In genomic region chr10:131857156-131858117, GRCh38 we compare ENCODE assay signal across 13 cellular contexts. TPM values are rescaled to one million over a fixed set of nuclear protein-coding genes. Genes with fewer than 3 reads are reported as not detected.
DNase-seq lines count a peak whose midpoint lies in the region; ATAC-seq and TF ChIP-seq lines count a peak whose summit lies in the region.
"Had no signal": no experiment of that assay in that cellular context is flagged by ENCODE, and none has a peak within 500 bp of the region (broad histone marks: within the 10 kb centered on the region; RNA-seq: fewer than 3 reads in every experiment).

No MANE protein-coding gene starts in this region.

- no peak overlapping the region for H3K27ac ChIP-seq in GM23338 (ENCODE audit: low read depth)
- H3K27ac ChIP-seq in WERI-Rb-1, result no peak overlapping the region
- H3K27ac ChIP-seq in lower lobe of right lung, result no peak overlapping the region
- no peak overlapping the region for H3K27ac ChIP-seq in suprapubic skin

- no peaks in the 10 kb centered on the region for H3K9me2 ChIP-seq in GM23338 (ENCODE audit: insufficient read depth)

- 83% methylated on average over 20 of the region's 33 CpGs for WGBS in suprapubic skin

- H3K36me3 Mint-ChIP-seq in GM23338 (ENCODE audit: low read depth), result no peaks in the 10 kb centered on the region

- no peaks in the 10 kb centered on the region for H3K4me1 Mint-ChIP-seq in GM23338

- peaks cover 12% of the 10 kb centered on the region for H3K27me3 Mint-ChIP-seq in GM23338 (ENCODE audit: insufficient read depth, low read depth, poor library complexity)

- no peaks in the 10 kb centered on the region for H3K9me3 Mint-ChIP-seq in GM23338

- H3K4me3 Mint-ChIP-seq in GM23338, result no peak overlapping the region

- H2AFZ ChIP-seq in GM23338, result no peak overlapping the region

- H3K27ac Mint-ChIP-seq in GM23338, result peak overlapping the region; percentile 70; the same call in 1 of the 2 replicates

- intact Hi-C loops in lower lobe of right lung (cut with DNase I), result no loop called here

- H3K4me1 ChIP-seq in GM23338 (ENCODE audit: insufficient read depth) (no peaks in the 10 kb centered on the region), lower lobe of right lung (no peaks in the 10 kb centered on the region), suprapubic skin (no peaks in the 10 kb centered on the region)

- TF ChIP-seq EP300 in suprapubic skin (IDR thresholded peaks at IDR 0.05), result no peak

- H3K4me3 ChIP-seq in GM23338, result no peak overlapping the region
- H3K4me3 ChIP-seq in WERI-Rb-1 (ENCODE audit: low read depth, low read length), result no peak overlapping the region
- H3K4me3 ChIP-seq in lower lobe of right lung, result no peak overlapping the region
- H3K4me3 ChIP-seq in suprapubic skin, result no peak overlapping the region

- TF ChIP-seq CTCF in GM23338 (conservative IDR thresholded peaks at IDR 0.05; ENCODE audit: low read depth in 2 of 2) (no peak), WERI-Rb-1 (IDR thresholded peaks at IDR 0.05; ENCODE audit: low read depth, low read length) (no peak), lower lobe of right lung (IDR thresholded peaks at IDR 0.05) (no peak), suprapubic skin (IDR thresholded peaks at IDR 0.05) (no peak)

- H3K9me3 ChIP-seq in WERI-Rb-1 (ENCODE audit: severe bottlenecking) (no peaks in the 10 kb centered on the region), lower lobe of right lung (no peaks in the 10 kb centered on the region), suprapubic skin (no peaks in the 10 kb centered on the region)

- H3K79me2 ChIP-seq in GM23338 (replicated peaks; ENCODE audit: insufficient read depth), result no peaks in the 10 kb centered on the region

- H4K20me1 ChIP-seq in GM23338 (replicated peaks; ENCODE audit: insufficient read depth), result no peaks in the 10 kb centered on the region

- H3K27me3 ChIP-seq in GM23338 (ENCODE audit: insufficient read depth), result no peaks in the 10 kb centered on the region
- H3K27me3 ChIP-seq in WERI-Rb-1 (ENCODE audit: insufficient read depth, low read depth, severe bottlenecking), result no peaks in the 10 kb centered on the region
- H3K27me3 ChIP-seq in lower lobe of right lung (ENCODE audit: low read depth), result peaks cover 40% of the 10 kb centered on the region
- peaks cover 71% of the 10 kb centered on the region for H3K27me3 ChIP-seq in suprapubic skin

- H3K4me2 ChIP-seq in GM23338, result no peak overlapping the region

- DNase-seq in GM23338 (ENCODE audit: low spot score) (no peak), WERI-Rb-1 (peak; percentile 2), lower lobe of right lung (peak; percentile 31), suprapubic skin (ENCODE audit: low spot score in 2 of 2) (peak; percentile 54 to 60), GDM1 (lab: John Stamatoyannopoulos, UW) (no peak)
- DNase-seq: EL, MV-4-11, NCI-H1417 treated with DMSO at 0.1 percent for 48 hours, NCI-H2029 treated with DMSO at 0.1 percent for 48 hours, NCI-H510A, SIG-M5 had no signal

- TF ChIP-seq POLR2A in suprapubic skin (IDR thresholded peaks at IDR 0.05), result no peak

- no peaks in the 10 kb centered on the region for H3F3A ChIP-seq in GM23338 (replicated peaks; ENCODE audit: low read depth)

- no peaks in the 10 kb centered on the region for H3K36me3 ChIP-seq in GM23338 (ENCODE audit: insufficient read depth)
- no peaks in the 10 kb centered on the region for H3K36me3 ChIP-seq in WERI-Rb-1
- no peaks in the 10 kb centered on the region for H3K36me3 ChIP-seq in lower lobe of right lung
- H3K36me3 ChIP-seq in suprapubic skin, result no peaks in the 10 kb centered on the region

- ATAC-seq in GM23338 (no peak), lower lobe of right lung (no peak), GM21619 (IDR thresholded peaks at IDR 0.05; ENCODE audit: unreplicated experiment) (no peak), GM18868 (IDR thresholded peaks at IDR 0.05; ENCODE audit: unreplicated experiment) (no peak)

TF ChIP-seq in GM23338, 12 proteins besides CTCF, POLR2A, EP300 and RAD21:
- TF ChIP-seq ZNF331 (CRISPR knock-in tag; IDR thresholded peaks at IDR 0.05; ENCODE audit: low read depth) (no peak), NANOG (IDR thresholded peaks at IDR 0.05; ENCODE audit: borderline replicate concordance) (no peak), ETS1 (IDR thresholded peaks at IDR 0.05) (no peak), STAT1 (IDR thresholded peaks at IDR 0.05; ENCODE audit: unreplicated experiment) (no peak)

RNA-seq across cellular contexts. Expression of gene PPP2R2D, which starts 43.4 kb away (rescaled TPM):
- 33.7 and 35.8 TPM in 2 replicates for total RNA-seq in GM23338 (2014; rRNA removed; shearing (Covaris generic))
- polyA plus RNA-seq in GM23338 (2016; fragmentation: Nextera tagmentation; extraction: Ambion mirVana), result 28.8 and 30.5 TPM in 2 replicates
- 30.0 TPM for total RNA-seq in lower lobe of right lung
- total RNA-seq in suprapubic skin, result 10 to 100 TPM; 22.6 to 67.2 (median 30.1) TPM

Comparison
In these comparisons a context has a peak if more than half of its experiments do, and no peak if none do; other contexts are left out.
1. DNase-seq: peak in WERI-Rb-1 (single experiment), lower lobe of right lung (single experiment) and suprapubic skin (2 of 2); none in GM23338 (single experiment) and GDM1 (single experiment).